Comparison of ENCODE assay signal across 1 cellular context in the genomic region with DNA sequence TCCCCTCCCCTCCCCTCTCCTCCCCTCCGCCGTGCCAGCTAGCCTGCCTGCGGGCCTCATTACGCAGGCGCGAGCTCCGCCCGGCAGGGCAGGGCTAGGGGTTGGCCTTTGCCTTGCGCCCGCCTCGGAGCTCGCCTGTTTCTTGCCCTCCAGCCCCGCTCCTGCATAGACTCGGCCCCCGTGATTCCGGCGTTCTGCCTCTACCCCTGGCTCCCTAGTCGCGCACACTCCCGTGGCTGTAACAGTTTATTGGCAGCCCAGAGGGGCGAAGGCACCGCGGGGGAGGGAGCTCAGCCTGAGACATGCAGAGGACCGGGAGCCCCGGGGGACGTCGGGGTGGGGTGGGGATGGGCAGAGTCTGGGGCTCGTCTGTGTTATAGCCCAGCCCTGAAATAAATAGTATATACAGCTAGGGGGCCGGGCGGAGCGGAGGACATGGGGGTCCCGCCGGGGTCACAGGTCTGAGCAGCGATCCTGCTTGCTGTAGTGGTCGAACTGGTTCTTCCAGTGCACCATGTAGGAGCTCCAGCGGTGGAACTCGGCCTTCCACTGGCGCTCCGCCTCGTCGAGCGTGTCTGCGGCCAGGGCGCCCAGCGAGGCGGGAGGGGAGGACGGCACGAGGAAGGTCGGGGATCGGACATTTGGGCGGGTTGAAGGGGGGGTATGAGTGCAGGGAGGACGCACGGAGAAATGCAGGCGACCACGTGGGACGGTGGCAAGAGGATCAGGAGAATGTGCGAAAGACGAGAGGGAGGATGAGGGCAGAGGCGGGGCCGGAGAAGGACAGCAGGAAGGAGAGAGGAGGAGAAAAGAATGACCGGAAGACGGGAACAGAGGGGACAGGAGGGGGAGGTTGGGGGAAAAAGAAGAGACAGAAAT.
A peak's percentile ranks its signal among the peaks of the same experiment; 100 is the strongest.
TF ChIP-seq lines count a peak whose summit lies in the region.

No MANE protein-coding gene starts in this region.

TF ChIP-seq in HepG2, 621 proteins besides CTCF, POLR2A, EP300 and RAD21 (continued from another document and continues in another):
- TF ChIP-seq, protein P1, sequence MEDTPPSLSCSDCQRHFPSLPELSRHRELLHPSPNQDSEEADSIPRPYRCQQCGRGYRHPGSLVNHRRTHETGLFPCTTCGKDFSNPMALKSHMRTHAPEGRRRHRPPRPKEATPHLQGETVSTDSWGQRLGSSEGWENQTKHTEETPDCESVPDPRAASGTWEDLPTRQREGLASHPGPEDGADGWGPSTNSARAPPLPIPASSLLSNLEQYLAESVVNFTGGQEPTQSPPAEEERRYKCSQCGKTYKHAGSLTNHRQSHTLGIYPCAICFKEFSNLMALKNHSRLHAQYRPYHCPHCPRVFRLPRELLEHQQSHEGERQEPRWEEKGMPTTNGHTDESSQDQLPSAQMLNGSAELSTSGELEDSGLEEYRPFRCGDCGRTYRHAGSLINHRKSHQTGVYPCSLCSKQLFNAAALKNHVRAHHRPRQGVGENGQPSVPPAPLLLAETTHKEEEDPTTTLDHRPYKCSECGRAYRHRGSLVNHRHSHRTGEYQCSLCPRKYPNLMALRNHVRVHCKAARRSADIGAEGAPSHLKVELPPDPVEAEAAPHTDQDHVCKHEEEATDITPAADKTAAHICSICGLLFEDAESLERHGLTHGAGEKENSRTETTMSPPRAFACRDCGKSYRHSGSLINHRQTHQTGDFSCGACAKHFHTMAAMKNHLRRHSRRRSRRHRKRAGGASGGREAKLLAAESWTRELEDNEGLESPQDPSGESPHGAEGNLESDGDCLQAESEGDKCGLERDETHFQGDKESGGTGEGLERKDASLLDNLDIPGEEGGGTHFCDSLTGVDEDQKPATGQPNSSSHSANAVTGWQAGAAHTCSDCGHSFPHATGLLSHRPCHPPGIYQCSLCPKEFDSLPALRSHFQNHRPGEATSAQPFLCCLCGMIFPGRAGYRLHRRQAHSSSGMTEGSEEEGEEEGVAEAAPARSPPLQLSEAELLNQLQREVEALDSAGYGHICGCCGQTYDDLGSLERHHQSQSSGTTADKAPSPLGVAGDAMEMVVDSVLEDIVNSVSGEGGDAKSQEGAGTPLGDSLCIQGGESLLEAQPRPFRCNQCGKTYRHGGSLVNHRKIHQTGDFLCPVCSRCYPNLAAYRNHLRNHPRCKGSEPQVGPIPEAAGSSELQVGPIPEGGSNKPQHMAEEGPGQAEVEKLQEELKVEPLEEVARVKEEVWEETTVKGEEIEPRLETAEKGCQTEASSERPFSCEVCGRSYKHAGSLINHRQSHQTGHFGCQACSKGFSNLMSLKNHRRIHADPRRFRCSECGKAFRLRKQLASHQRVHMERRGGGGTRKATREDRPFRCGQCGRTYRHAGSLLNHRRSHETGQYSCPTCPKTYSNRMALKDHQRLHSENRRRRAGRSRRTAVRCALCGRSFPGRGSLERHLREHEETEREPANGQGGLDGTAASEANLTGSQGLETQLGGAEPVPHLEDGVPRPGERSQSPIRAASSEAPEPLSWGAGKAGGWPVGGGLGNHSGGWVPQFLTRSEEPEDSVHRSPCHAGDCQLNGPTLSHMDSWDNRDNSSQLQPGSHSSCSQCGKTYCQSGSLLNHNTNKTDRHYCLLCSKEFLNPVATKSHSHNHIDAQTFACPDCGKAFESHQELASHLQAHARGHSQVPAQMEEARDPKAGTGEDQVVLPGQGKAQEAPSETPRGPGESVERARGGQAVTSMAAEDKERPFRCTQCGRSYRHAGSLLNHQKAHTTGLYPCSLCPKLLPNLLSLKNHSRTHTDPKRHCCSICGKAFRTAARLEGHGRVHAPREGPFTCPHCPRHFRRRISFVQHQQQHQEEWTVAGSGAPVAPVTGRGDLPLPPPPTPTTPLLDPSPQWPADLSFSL (CRISPR knock-in tag; IDR thresholded peaks at IDR 0.05), result peak; percentile 56; the same call in 1 of the 2 replicates
- TF ChIP-seq HNRNPLL (IDR thresholded peaks at IDR 0.05; ENCODE audit: low read depth, low read length, poor library complexity, severe bottlenecking) (no peak), SSRP1 (CRISPR knock-in tag; IDR thresholded peaks at IDR 0.05) (no peak), ELF1 (CRISPR knock-in tag; IDR thresholded peaks at IDR 0.05) (peak; percentile 43), ZNF230 (CRISPR knock-in tag; IDR thresholded peaks at IDR 0.05) (0 out of 2 replicates have a peak, but pooled peaks have one; percentile 80), NONO (IDR thresholded peaks at IDR 0.05) (no peak), NONO (CRISPR knock-in tag; conservative IDR thresholded peaks at IDR 0.05) (peak; percentile 78), MTF1 (CRISPR knock-in tag; IDR thresholded peaks at IDR 0.05) (no peak), ZNF749 (CRISPR knock-in tag; IDR thresholded peaks at IDR 0.05; ENCODE audit: borderline replicate concordance) (peak; percentile 80), ZNF292 (CRISPR knock-in tag; IDR thresholded peaks at IDR 0.05; ENCODE audit: borderline replicate concordance, low read depth) (no peak), ZNF101 (CRISPR knock-in tag; IDR thresholded peaks at IDR 0.05; ENCODE audit: borderline replicate concordance, low read depth) (no peak), FOXA3 (CRISPR knock-in tag; IDR thresholded peaks at IDR 0.05) (peak; percentile 5), SP1 (IDR thresholded peaks at IDR 0.05) (no peak), SP1 (CRISPR knock-in tag; IDR thresholded peaks at IDR 0.05) (0 out of 2 replicates have a peak, but pooled peaks have one; percentile 28), SAP130 (CRISPR knock-in tag; IDR thresholded peaks at IDR 0.05; ENCODE audit: low read depth) (peak; percentile 55; the same call in 1 of the 2 replicates), BRD4 (CRISPR knock-in tag; IDR thresholded peaks at IDR 0.05) (peak; percentile 67; the same call in 1 of the 2 replicates), HOXA7 (CRISPR knock-in tag; IDR thresholded peaks at IDR 0.05) (peak; percentile 72; the same call in 1 of the 2 replicates)
- TF ChIP-seq, protein P2, sequence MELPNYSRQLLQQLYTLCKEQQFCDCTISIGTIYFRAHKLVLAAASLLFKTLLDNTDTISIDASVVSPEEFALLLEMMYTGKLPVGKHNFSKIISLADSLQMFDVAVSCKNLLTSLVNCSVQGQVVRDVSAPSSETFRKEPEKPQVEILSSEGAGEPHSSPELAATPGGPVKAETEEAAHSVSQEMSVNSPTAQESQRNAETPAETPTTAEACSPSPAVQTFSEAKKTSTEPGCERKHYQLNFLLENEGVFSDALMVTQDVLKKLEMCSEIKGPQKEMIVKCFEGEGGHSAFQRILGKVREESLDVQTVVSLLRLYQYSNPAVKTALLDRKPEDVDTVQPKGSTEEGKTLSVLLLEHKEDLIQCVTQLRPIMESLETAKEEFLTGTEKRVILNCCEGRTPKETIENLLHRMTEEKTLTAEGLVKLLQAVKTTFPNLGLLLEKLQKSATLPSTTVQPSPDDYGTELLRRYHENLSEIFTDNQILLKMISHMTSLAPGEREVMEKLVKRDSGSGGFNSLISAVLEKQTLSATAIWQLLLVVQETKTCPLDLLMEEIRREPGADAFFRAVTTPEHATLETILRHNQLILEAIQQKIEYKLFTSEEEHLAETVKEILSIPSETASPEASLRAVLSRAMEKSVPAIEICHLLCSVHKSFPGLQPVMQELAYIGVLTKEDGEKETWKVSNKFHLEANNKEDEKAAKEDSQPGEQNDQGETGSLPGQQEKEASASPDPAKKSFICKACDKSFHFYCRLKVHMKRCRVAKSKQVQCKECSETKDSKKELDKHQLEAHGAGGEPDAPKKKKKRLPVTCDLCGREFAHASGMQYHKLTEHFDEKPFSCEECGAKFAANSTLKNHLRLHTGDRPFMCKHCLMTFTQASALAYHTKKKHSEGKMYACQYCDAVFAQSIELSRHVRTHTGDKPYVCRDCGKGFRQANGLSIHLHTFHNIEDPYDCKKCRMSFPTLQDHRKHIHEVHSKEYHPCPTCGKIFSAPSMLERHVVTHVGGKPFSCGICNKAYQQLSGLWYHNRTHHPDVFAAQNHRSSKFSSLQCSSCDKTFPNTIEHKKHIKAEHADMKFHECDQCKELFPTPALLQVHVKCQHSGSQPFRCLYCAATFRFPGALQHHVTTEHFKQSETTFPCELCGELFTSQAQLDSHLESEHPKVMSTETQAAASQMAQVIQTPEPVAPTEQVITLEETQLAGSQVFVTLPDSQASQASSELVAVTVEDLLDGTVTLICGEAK (IDR thresholded peaks at IDR 0.05), result no peak
- TF ChIP-seq, protein P2 (CRISPR knock-in tag; IDR thresholded peaks at IDR 0.05), result peak; percentile 62; the same call in 1 of the 2 replicates
- TF ChIP-seq, protein P3, sequence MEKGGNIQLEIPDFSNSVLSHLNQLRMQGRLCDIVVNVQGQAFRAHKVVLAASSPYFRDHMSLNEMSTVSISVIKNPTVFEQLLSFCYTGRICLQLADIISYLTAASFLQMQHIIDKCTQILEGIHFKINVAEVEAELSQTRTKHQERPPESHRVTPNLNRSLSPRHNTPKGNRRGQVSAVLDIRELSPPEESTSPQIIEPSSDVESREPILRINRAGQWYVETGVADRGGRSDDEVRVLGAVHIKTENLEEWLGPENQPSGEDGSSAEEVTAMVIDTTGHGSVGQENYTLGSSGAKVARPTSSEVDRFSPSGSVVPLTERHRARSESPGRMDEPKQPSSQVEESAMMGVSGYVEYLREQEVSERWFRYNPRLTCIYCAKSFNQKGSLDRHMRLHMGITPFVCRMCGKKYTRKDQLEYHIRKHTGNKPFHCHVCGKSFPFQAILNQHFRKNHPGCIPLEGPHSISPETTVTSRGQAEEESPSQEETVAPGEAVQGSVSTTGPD (CRISPR knock-in tag; IDR thresholded peaks at IDR 0.05), result no peak
- TF ChIP-seq, protein P4, sequence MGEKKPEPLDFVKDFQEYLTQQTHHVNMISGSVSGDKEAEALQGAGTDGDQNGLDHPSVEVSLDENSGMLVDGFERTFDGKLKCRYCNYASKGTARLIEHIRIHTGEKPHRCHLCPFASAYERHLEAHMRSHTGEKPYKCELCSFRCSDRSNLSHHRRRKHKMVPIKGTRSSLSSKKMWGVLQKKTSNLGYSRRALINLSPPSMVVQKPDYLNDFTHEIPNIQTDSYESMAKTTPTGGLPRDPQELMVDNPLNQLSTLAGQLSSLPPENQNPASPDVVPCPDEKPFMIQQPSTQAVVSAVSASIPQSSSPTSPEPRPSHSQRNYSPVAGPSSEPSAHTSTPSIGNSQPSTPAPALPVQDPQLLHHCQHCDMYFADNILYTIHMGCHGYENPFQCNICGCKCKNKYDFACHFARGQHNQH (CRISPR knock-in tag; IDR thresholded peaks at IDR 0.05), result no peak
- TF ChIP-seq, protein P5, sequence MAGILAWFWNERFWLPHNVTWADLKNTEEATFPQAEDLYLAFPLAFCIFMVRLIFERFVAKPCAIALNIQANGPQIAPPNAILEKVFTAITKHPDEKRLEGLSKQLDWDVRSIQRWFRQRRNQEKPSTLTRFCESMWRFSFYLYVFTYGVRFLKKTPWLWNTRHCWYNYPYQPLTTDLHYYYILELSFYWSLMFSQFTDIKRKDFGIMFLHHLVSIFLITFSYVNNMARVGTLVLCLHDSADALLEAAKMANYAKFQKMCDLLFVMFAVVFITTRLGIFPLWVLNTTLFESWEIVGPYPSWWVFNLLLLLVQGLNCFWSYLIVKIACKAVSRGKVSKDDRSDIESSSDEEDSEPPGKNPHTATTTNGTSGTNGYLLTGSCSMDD (CRISPR knock-in tag; IDR thresholded peaks at IDR 0.05), result no peak
- TF ChIP-seq, protein P6, sequence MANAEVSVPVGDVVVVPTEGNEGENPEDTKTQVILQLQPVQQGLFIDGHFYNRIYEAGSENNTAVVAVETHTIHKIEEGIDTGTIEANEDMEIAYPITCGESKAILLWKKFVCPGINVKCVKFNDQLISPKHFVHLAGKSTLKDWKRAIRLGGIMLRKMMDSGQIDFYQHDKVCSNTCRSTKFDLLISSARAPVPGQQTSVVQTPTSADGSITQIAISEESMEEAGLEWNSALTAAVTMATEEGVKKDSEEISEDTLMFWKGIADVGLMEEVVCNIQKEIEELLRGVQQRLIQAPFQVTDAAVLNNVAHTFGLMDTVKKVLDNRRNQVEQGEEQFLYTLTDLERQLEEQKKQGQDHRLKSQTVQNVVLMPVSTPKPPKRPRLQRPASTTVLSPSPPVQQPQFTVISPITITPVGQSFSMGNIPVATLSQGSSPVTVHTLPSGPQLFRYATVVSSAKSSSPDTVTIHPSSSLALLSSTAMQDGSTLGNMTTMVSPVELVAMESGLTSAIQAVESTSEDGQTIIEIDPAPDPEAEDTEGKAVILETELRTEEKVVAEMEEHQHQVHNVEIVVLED (CRISPR knock-in tag; IDR thresholded peaks at IDR 0.05; ENCODE audit: borderline replicate concordance), result no peak; the same call in 1 of the 2 replicates
- TF ChIP-seq, protein P7, sequence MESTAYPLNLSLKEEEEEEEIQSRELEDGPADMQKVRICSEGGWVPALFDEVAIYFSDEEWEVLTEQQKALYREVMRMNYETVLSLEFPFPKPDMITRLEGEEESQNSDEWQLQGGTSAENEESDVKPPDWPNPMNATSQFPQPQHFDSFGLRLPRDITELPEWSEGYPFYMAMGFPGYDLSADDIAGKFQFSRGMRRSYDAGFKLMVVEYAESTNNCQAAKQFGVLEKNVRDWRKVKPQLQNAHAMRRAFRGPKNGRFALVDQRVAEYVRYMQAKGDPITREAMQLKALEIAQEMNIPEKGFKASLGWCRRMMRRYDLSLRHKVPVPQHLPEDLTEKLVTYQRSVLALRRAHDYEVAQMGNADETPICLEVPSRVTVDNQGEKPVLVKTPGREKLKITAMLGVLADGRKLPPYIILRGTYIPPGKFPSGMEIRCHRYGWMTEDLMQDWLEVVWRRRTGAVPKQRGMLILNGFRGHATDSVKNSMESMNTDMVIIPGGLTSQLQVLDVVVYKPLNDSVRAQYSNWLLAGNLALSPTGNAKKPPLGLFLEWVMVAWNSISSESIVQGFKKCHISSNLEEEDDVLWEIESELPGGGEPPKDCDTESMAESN (CRISPR knock-in tag; conservative IDR thresholded peaks at IDR 0.05), result peak; percentile 85
